Comparison of ENCODE assay signal across 13 cellular contexts in the genomic region with DNA sequence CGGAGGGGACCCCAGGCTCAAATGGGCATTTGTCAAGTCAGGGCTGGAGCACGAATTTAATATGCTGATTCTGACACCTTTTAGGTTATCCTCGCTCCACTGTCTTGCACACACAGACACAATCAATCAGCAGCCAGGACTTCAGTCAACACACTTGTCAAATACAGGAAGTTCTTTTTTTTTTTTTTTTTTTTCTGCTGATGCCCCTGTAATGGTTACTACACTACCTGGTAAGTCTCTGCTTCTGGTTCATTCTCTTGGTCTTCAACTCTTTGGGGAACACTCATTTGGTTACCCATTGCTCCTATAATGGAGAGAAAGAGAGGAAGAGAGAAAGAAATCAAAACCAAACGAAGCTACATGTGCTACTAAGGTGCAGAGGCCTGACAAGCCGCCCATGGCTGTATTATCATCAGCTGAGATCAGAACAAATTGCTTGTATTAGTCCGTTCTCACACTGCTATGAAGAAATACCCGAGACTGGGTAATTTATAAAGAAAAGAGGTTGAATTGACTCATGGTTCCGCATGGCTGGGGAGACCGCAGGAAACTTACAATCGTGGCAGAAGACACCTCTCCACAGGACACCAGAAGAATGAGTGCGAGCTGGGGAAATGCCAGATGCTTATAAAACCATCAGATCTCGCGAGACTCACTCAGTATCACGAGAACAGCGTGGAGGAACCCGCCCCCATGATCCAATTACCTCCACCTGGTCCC. TPM values are rescaled to one million over a fixed set of nuclear protein-coding genes. Genes with fewer than 3 reads are reported as not detected.
A peak's percentile ranks its signal among the peaks of the same experiment; 100 is the strongest.
DNase-seq lines count a peak whose midpoint lies in the region; ATAC-seq and TF ChIP-seq lines count a peak whose summit lies in the region.
"Had no signal": no experiment of that assay in that cellular context is flagged by ENCODE, and none has a peak within 500 bp of the region (broad histone marks: within the 10 kb centered on the region; RNA-seq: fewer than 3 reads in every experiment).

No MANE protein-coding gene starts in this region.

- H3K27me3 Mint-ChIP-seq in IgD-negative memory B cell: no peaks in the 10 kb centered on the region
- H3K27me3 Mint-ChIP-seq in type B pancreatic cell: no peaks in the 10 kb centered on the region

- H3K9me3 Mint-ChIP-seq in IgD-negative memory B cell (peaks cover 0 to 4% (median 1%) of the 10 kb centered on the region in 3 donors), type B pancreatic cell (no peaks in the 10 kb centered on the region)

- DNase-seq in NCI-H446 treated with DMSO at 0.1 percent for 48 hours (lab: John Stamatoyannopoulos, UW) (peak; percentile 9), NCI-H446 (lab: John Stamatoyannopoulos, UW) (no peak), renal cortical epithelial cell (ENCODE audit: low read depth) (peak; percentile 63), NCI-H1930 (lab: John Stamatoyannopoulos, UW) (no peak), type B pancreatic cell (ENCODE audit: extremely low spot score, unreplicated experiment) (no peak), DMS79 treated with DMSO at 0.1 percent for 48 hours (lab: John Stamatoyannopoulos, UW) (no peak)
- DNase-seq: mucosa of descending colon, OCI-M1 had no signal

- TF ChIP-seq CTCF in type B pancreatic cell (conservative IDR thresholded peaks at IDR 0.05): no peak

- H3K36me3 Mint-ChIP-seq in IgD-negative memory B cell (no peaks in the 10 kb centered on the region), type B pancreatic cell (no peaks in the 10 kb centered on the region)
- H3K36me3 Mint-ChIP-seq: brain had no signal

- ATAC-seq in HG02678 (IDR thresholded peaks at IDR 0.05; ENCODE audit: unreplicated experiment): peak; percentile 56
- ATAC-seq: A549 had no signal

- H3K4me1 Mint-ChIP-seq in IgD-negative memory B cell (peaks cover 8 to 27% (median 12%) of the 10 kb centered on the region in 3 donors), type B pancreatic cell (ENCODE audit: unreplicated experiment) (peaks cover 14% of the 10 kb centered on the region)

- H3K4me3 Mint-ChIP-seq in IgD-negative memory B cell: peak overlapping the region in 3 of 4 donors; percentile 18 to 60 (median 28)
- H3K4me3 Mint-ChIP-seq in type B pancreatic cell: no peak overlapping the region
- H3K4me3 Mint-ChIP-seq: brain had no signal

- H3K27ac Mint-ChIP-seq in IgD-negative memory B cell (peak overlapping the region; percentile 30 to 77 (median 60)), type B pancreatic cell (no peak overlapping the region)
- H3K27ac Mint-ChIP-seq: brain had no signal

RNA-seq across cellular contexts. Expression of a gene that starts 11.8 kb away (rescaled TPM):
- polyA plus RNA-seq in IgD-negative memory B cell: 1.8 TPM
- 0.10 and 0.17 TPM in 2 replicates for total RNA-seq in renal cortical epithelial cell
- total RNA-seq in type B pancreatic cell (ENCODE audit: low replicate concordance): 10.7 and 43.3 TPM in 2 replicates
- total RNA-seq: Daoy had no signal

Comparison
In these comparisons a context has a peak if more than half of its experiments do, and no peak if none do; other contexts are left out.
1. DNase-seq: peak in NCI-H446 treated with DMSO at 0.1 percent for 48 hours (single experiment) and renal cortical epithelial cell (single experiment); none in NCI-H446 (0 of 2), NCI-H1930 (0 of 2), type B pancreatic cell (single experiment) and DMS79 treated with DMSO at 0.1 percent for 48 hours (single experiment).
2. RNA of a gene that starts 11.8 kb away (total RNA-seq): 10.7 to 43.3 TPM in type B pancreatic cell; 0.10 to 0.17 TPM in renal cortical epithelial cell; every median in the first group is over 10 times any median in the second.